Comparison of ENCODE assay signal across 8 cellular contexts in genomic region chr18:45775241-45775676, GRCh38. TPM values are rescaled to one million over a fixed set of nuclear protein-coding genes. Genes with fewer than 3 reads are reported as not detected.
A peak's percentile ranks its signal among the peaks of the same experiment; 100 is the strongest.
DNase-seq lines count a peak whose midpoint lies in the region; ATAC-seq and TF ChIP-seq lines count a peak whose summit lies in the region.

No MANE protein-coding gene starts in this region.

- H3K27ac ChIP-seq in HUES48 (ENCODE audit: low read depth, low read length): no peak overlapping the region
- H3K27ac ChIP-seq in effector memory CD4-positive, alpha-beta T cell (ENCODE audit: insufficient read depth, low read length, poor library complexity, severe bottlenecking): no peak overlapping the region

- no peaks in the 10 kb centered on the region for H3K9me3 Mint-ChIP-seq in activated CD8-positive, alpha-beta T cell treated with anti-CD3 and anti-CD28 coated beads for 36 hours

- H3K4me1 Mint-ChIP-seq in activated CD8-positive, alpha-beta T cell treated with anti-CD3 and anti-CD28 coated beads for 36 hours (ENCODE audit: low read depth): peaks cover 21% of the 10 kb centered on the region

- intact Hi-C loops in activated CD8-positive, alpha-beta T cell treated with anti-CD3 and anti-CD28 coated beads for 36 hours (cut with micrococcal nuclease): no loop called here

- DNase-seq in NCI-H510A treated with DMSO at 0.1 percent for 48 hours (lab: John Stamatoyannopoulos, UW): peak; percentile 33
- no peak for DNase-seq in NCI-H510A (lab: John Stamatoyannopoulos, UW)
- DNase-seq in activated CD8-positive, alpha-beta T cell treated with anti-CD3 and anti-CD28 coated beads for 36 hours: peak; percentile 79
- DNase-seq in effector memory CD4-positive, alpha-beta T cell: peak in 1 of 3 donors; percentile 18
- peak; percentile 62 for DNase-seq in midbrain (lab: John Stamatoyannopoulos, UW)
- DNase-seq in stimulated activated CD8-positive, alpha-beta memory T cell treated with anti-CD3 and anti-CD28 coated beads, Interleukin-15, amount 100 ng/mL, for 1 hour (ENCODE audit: low read depth): peak; percentile 13
- no peak for DNase-seq in NK-92 treated with Interleukin-12 subunit alpha and Interleukin-12 subunit beta, amount 100 ng/mL, for 24 hours (lab: John Stamatoyannopoulos, UW)

- peaks cover 4% of the 10 kb centered on the region; the same call in 1 of the 2 replicates for H3K4me1 ChIP-seq in HUES48 (ENCODE audit: control insufficient read depth, insufficient read depth, low read length)
- H3K4me1 ChIP-seq in effector memory CD4-positive, alpha-beta T cell (ENCODE audit: control insufficient read depth, insufficient read depth, low read length, poor library complexity, severe bottlenecking): peaks cover 15% of the 10 kb centered on the region

- no peak for TF ChIP-seq CTCF in activated CD8-positive, alpha-beta T cell treated with anti-CD3 and anti-CD28 coated beads for 36 hours (IDR thresholded peaks at IDR 0.05)

- peak overlapping the region; percentile 57 for H3K27ac Mint-ChIP-seq in activated CD8-positive, alpha-beta T cell treated with anti-CD3 and anti-CD28 coated beads for 36 hours

- peaks cover 17% of the 10 kb centered on the region for H3K27me3 Mint-ChIP-seq in activated CD8-positive, alpha-beta T cell treated with anti-CD3 and anti-CD28 coated beads for 36 hours

- CTCF ChIA-PET in activated CD8-positive, alpha-beta T cell treated with anti-CD3 and anti-CD28 coated beads for 36 hours (lab: Charles Lee): interaction anchor here (0.9 to 2.0 kb wide), 10 partner anchors 31 to 111 kb away, joined by 3 to 16 read pairs (median 3); no protein-coding TSS in a partner anchor

- H3K4me3 ChIP-seq in HUES48 (ENCODE audit: low read depth, low read length): peak overlapping the region; percentile 76
- H3K4me3 ChIP-seq in effector memory CD4-positive, alpha-beta T cell (ENCODE audit: insufficient read depth, low read depth, low read length, poor library complexity, severe bottlenecking): peak overlapping the region; percentile 58

- POLR2A ChIA-PET in activated CD8-positive, alpha-beta T cell treated with anti-CD3 and anti-CD28 coated beads for 36 hours (lab: Charles Lee): interaction anchor here (1.0 to 1.4 kb wide), 3 partner anchors 11 to 19 kb away, joined by 3 to 4 read pairs (median 4); no protein-coding TSS in a partner anchor

- no peaks in the 10 kb centered on the region for H3K36me3 ChIP-seq in HUES48 (ENCODE audit: control insufficient read depth, insufficient read depth, low read length)
- no peaks in the 10 kb centered on the region for H3K36me3 ChIP-seq in effector memory CD4-positive, alpha-beta T cell (ENCODE audit: control insufficient read depth, insufficient read depth, low read length)

- H3K4me3 Mint-ChIP-seq in activated CD8-positive, alpha-beta T cell treated with anti-CD3 and anti-CD28 coated beads for 36 hours: peak overlapping the region; percentile 75

- peak overlapping the region; percentile 92 for H3K9ac ChIP-seq in HUES48 (ENCODE audit: low read depth, low read length)

- no peaks in the 10 kb centered on the region for H3K36me3 Mint-ChIP-seq in activated CD8-positive, alpha-beta T cell treated with anti-CD3 and anti-CD28 coated beads for 36 hours (ENCODE audit: low read depth)

- H3K9me3 ChIP-seq in HUES48 (ENCODE audit: control insufficient read depth, insufficient read depth, low read length): no peaks in the 10 kb centered on the region
- H3K9me3 ChIP-seq in effector memory CD4-positive, alpha-beta T cell (ENCODE audit: control insufficient read depth, low read length): no peaks in the 10 kb centered on the region

- peak; percentile 94 for ATAC-seq in activated CD8-positive, alpha-beta T cell treated with anti-CD3 and anti-CD28 coated beads for 36 hours

- 0 out of 2 replicates have a peak, but pooled peaks cover 9% of the 10 kb centered on the region for H3K27me3 ChIP-seq in HUES48 (ENCODE audit: control insufficient read depth, insufficient read depth, low read length)
- no peaks in the 10 kb centered on the region for H3K27me3 ChIP-seq in effector memory CD4-positive, alpha-beta T cell (replicated peaks; ENCODE audit: control insufficient read depth, insufficient read depth, low read length, poor library complexity, severe bottlenecking)

RNA-seq across cellular contexts. Expression of gene SIGLEC15, which starts 50.2 kb away (rescaled TPM):
- not detected for total RNA-seq in activated CD8-positive, alpha-beta T cell treated with anti-CD3 and anti-CD28 coated beads for 36 hours

RNA-seq across cellular contexts. Expression of gene SLC14A1, which starts 51.3 kb away (rescaled TPM):
- 1 to 10 TPM; 3.1 TPM for total RNA-seq in activated CD8-positive, alpha-beta T cell treated with anti-CD3 and anti-CD28 coated beads for 36 hours

Comparison
In these comparisons a context has a peak if more than half of its experiments do, and no peak if none do; other contexts are left out.
1. DNase-seq: peak in NCI-H510A treated with DMSO at 0.1 percent for 48 hours (single experiment), activated CD8-positive, alpha-beta T cell treated with anti-CD3 and anti-CD28 coated beads for 36 hours (single experiment), midbrain (single experiment) and stimulated activated CD8-positive, alpha-beta memory T cell treated with anti-CD3 and anti-CD28 coated beads, Interleukin-15, amount 100 ng/mL, for 1 hour (single experiment); none in NCI-H510A (single experiment) and NK-92 treated with Interleukin-12 subunit alpha and Interleukin-12 subunit beta, amount 100 ng/mL, for 24 hours (single experiment).